In the genomic region with DNA sequence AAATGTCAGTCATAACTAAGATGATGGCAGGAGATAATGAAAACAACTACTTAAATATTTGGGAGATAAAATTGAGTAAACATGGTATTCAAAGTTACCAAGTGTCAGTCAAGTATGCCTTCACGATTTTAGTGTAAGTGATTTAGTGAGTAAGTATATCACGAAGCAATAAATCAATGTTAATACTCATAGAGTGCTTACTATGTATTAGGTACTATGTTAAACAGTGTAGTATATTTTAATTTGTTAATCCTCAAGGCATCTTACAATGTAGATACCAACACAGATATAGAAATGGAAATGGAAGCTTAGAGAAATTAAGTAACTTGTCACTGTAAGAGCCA, we compare ENCODE assay signal across 13 cellular contexts. TPM values are rescaled to one million over a fixed set of nuclear protein-coding genes. Genes with fewer than 3 reads are reported as not detected.
A peak's percentile ranks its signal among the peaks of the same experiment; 100 is the strongest.
DNase-seq lines count a peak whose midpoint lies in the region; ATAC-seq and TF ChIP-seq lines count a peak whose summit lies in the region.
"Had no signal": no experiment of that assay in that cellular context is flagged by ENCODE, and none has a peak within 500 bp of the region (broad histone marks: within the 10 kb centered on the region; RNA-seq: fewer than 3 reads in every experiment).

No MANE protein-coding gene starts in this region.

- H3K4me1 ChIP-seq in BLaER1 treated with 17β-estradiol and CSF1 and Interleukin-3, amounts not matched to agents 10 nM and 100 nM, result peaks cover 53 to 88% (median 62%) of the 10 kb centered on the region in 10 experiments
- H3K4me1 ChIP-seq in DOHH2 (ENCODE audit: control insufficient read depth, low read length), result peaks cover 46% of the 10 kb centered on the region
- no peaks in the 10 kb centered on the region for H3K4me1 ChIP-seq in RWPE2 (ENCODE audit: insufficient read depth, poor library complexity, severe bottlenecking)
- H3K4me1 ChIP-seq in right atrium auricular region, result peaks cover 0 to 31% of the 10 kb centered on the region in 2 donors

- H3K9me2 ChIP-seq in DOHH2 (replicated peaks; ENCODE audit: control insufficient read depth, low read length), result no peaks in the 10 kb centered on the region

- H3K4me2 ChIP-seq in BLaER1 treated with 17β-estradiol and CSF1 and Interleukin-3, amounts not matched to agents 10 nM and 100 nM, result peak overlapping the region; percentile 67 to 84 (median 76)
- peak overlapping the region; percentile 66 for H3K4me2 ChIP-seq in DOHH2 (ENCODE audit: low read length)

- peak overlapping the region; percentile 33 to 68 (median 57); a peak in 17 of 22 replicates for H3K9ac ChIP-seq in BLaER1 treated with 17β-estradiol and CSF1 and Interleukin-3, amounts not matched to agents 10 nM and 100 nM

- H3K4me3 Mint-ChIP-seq in chondrocyte (ENCODE audit: unreplicated experiment), result no peak overlapping the region
- H3K4me3 Mint-ChIP-seq: H9 had no signal

- no peaks in the 10 kb centered on the region for H4K20me1 ChIP-seq in BLaER1 treated with 17β-estradiol and CSF1 and Interleukin-3, amounts not matched to agents 10 nM and 100 nM
- no peaks in the 10 kb centered on the region for H4K20me1 ChIP-seq in DOHH2 (ENCODE audit: control insufficient read depth, insufficient read depth, low read depth, low read length)

- no peaks in the 10 kb centered on the region for H3K9me3 ChIP-seq in BLaER1 treated with 17β-estradiol and CSF1 and Interleukin-3, amounts not matched to agents 10 nM and 100 nM (replicated peaks in 1 of 11)
- no peaks in the 10 kb centered on the region for H3K9me3 ChIP-seq in DOHH2 (ENCODE audit: control insufficient read depth, insufficient read depth, low read length)
- no peaks in the 10 kb centered on the region for H3K9me3 ChIP-seq in RWPE2 (ENCODE audit: severe bottlenecking)
- no peaks in the 10 kb centered on the region for H3K9me3 ChIP-seq in right atrium auricular region

- no peaks in the 10 kb centered on the region for H3K9me3 Mint-ChIP-seq in chondrocyte (ENCODE audit: low read depth)
- H3K9me3 Mint-ChIP-seq: H9 had no signal

- peaks cover 13% of the 10 kb centered on the region for H3K4me1 Mint-ChIP-seq in chondrocyte (ENCODE audit: low read depth)

- H3K27ac ChIP-seq in BLaER1 treated with 17β-estradiol and CSF1 and Interleukin-3, amounts not matched to agents 10 nM and 100 nM, result peak overlapping the region; percentile 46 to 86 (median 81); a peak in 21 of 22 replicates
- no peak overlapping the region; the same call in 1 of the 2 replicates for H3K27ac ChIP-seq in DOHH2 (ENCODE audit: low read depth, low read length)
- peak overlapping the region; percentile 1 for H3K27ac ChIP-seq in RWPE2 (ENCODE audit: poor library complexity, severe bottlenecking)
- no peak overlapping the region for H3K27ac ChIP-seq in right atrium auricular region

- peaks cover 4% of the 10 kb centered on the region for H3K36me3 Mint-ChIP-seq in chondrocyte (ENCODE audit: low read depth)

- H3F3A ChIP-seq in DOHH2 (ENCODE audit: control insufficient read depth, insufficient read depth), result 0 out of 2 replicates have a peak, but pooled peaks cover 2% of the 10 kb centered on the region

- no peak for TF ChIP-seq CTCF in DOHH2 (IDR thresholded peaks at IDR 0.05; ENCODE audit: low read depth, low read length, poor library complexity, severe bottlenecking)
- TF ChIP-seq CTCF in RWPE2 (IDR thresholded peaks at IDR 0.05; ENCODE audit: poor library complexity, severe bottlenecking), result no peak
- TF ChIP-seq CTCF in chondrocyte (IDR thresholded peaks at IDR 0.05), result no peak
- no peak for TF ChIP-seq CTCF in right atrium auricular region (IDR thresholded peaks at IDR 0.05)

- peak overlapping the region; percentile 17 for H3K27ac Mint-ChIP-seq in chondrocyte (ENCODE audit: unreplicated experiment)
- H3K27ac Mint-ChIP-seq: H9 had no signal

- no peak for ATAC-seq in RWPE2 (ENCODE audit: low read depth)
- no peak for ATAC-seq in HG03469 (IDR thresholded peaks at IDR 0.05; ENCODE audit: unreplicated experiment)
- ATAC-seq: Panc1 had no signal

- no peaks in the 10 kb centered on the region for H3K27me3 Mint-ChIP-seq in chondrocyte (ENCODE audit: low read depth)

- no peaks in the 10 kb centered on the region for H3K27me3 ChIP-seq in BLaER1 treated with 17β-estradiol and CSF1 and Interleukin-3, amounts not matched to agents 10 nM and 100 nM
- H3K27me3 ChIP-seq in DOHH2 (ENCODE audit: control insufficient read depth, low read length), result no peaks in the 10 kb centered on the region
- no peaks in the 10 kb centered on the region for H3K27me3 ChIP-seq in RWPE2 (ENCODE audit: insufficient read depth, poor library complexity, severe bottlenecking)
- H3K27me3 ChIP-seq in right atrium auricular region, result no peaks in the 10 kb centered on the region

- no peak overlapping the region for H3K4me3 ChIP-seq in BLaER1 treated with 17β-estradiol and CSF1 and Interleukin-3, amounts not matched to agents 10 nM and 100 nM
- no peak overlapping the region for H3K4me3 ChIP-seq in DOHH2 (ENCODE audit: low read length)
- no peak overlapping the region for H3K4me3 ChIP-seq in RWPE2 (ENCODE audit: severe bottlenecking)
- no peak overlapping the region for H3K4me3 ChIP-seq in right atrium auricular region
- H3K4me3 ChIP-seq: GM12878 had no signal

- no peaks in the 10 kb centered on the region for H3K36me3 ChIP-seq in BLaER1 treated with 17β-estradiol and CSF1 and Interleukin-3, amounts not matched to agents 10 nM and 100 nM
- H3K36me3 ChIP-seq in DOHH2 (ENCODE audit: control insufficient read depth, low read length) (no peaks in the 10 kb centered on the region), RWPE2 (ENCODE audit: low read depth) (peaks cover 51% of the 10 kb centered on the region), right atrium auricular region (no peaks in the 10 kb centered on the region)

- DNase-seq in RWPE2 (ENCODE audit: low spot score) (no peak), chondrocyte (ENCODE audit: low spot score) (no peak), pons (ENCODE audit: low spot score) (no peak), right atrium auricular region (ENCODE audit: low spot score) (no peak)
- DNase-seq: H9, NCI-H146, NCI-H2081 treated with DMSO at 0.1 percent for 48 hours, NCI-H345 had no signal

- H3K79me2 ChIP-seq in DOHH2 (ENCODE audit: control insufficient read depth, low read length), result no peaks in the 10 kb centered on the region

RNA-seq across cellular contexts. Expression of gene ANXA3, which starts 59.6 kb away (rescaled TPM):
- total RNA-seq in chondrocyte, result 3.7 to 22.0 TPM (median 21.9 TPM) in 3 replicates
- 10 to 100 TPM; 39.4 to 54.0 TPM for total RNA-seq in right atrium auricular region

Comparison
In these comparisons a context has a peak if more than half of its experiments do, and no peak if none do; other contexts are left out.
1. H3K27ac ChIP-seq: peak in BLaER1 treated with 17β-estradiol and CSF1 and Interleukin-3, amounts not matched to agents 10 nM and 100 nM (11 of 11) and RWPE2 (single experiment); none in DOHH2 (single experiment) and right atrium auricular region (0 of 2).